In the genomic region with DNA sequence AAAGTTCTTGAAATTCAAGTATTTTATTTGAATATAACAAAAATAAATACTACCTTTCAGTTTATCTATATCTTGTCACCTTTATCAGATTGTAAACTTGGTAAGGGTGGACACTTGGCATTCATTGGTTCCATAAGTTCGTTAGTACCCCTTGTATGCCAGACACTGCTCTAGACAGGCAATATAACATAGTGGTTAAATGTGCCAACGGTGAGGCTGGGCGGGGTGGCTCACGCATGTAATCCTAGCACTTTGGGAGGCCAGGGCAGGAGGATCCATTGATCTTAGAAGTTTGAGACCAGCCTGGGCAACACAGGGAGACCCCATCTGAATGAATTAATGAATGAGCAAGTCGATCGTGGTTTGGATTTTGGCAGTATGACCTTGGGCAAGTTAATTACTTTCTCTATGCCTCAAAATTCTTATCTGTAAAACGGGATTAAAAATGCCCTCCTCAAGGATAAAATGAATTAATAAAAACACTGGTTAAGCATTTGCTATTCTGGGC, we compare ENCODE assay signal across 15 cellular contexts. TPM values are rescaled to one million over a fixed set of nuclear protein-coding genes. Genes with fewer than 3 reads are reported as not detected.
DNase-seq lines count a peak whose midpoint lies in the region; ATAC-seq and TF ChIP-seq lines count a peak whose summit lies in the region.
"Had no signal": no experiment of that assay in that cellular context is flagged by ENCODE, and none has a peak within 500 bp of the region (broad histone marks: within the 10 kb centered on the region; RNA-seq: fewer than 3 reads in every experiment).

No MANE protein-coding gene starts in this region.

- no peaks in the 10 kb centered on the region for H3K9me3 ChIP-seq in ascending aorta

- DNase-seq in stimulated activated naive CD8-positive, alpha-beta T cell treated with anti-CD3 and anti-CD28 coated beads, Interleukin-15, Interleukin-2, amounts not matched to agents 100 U/mL and 50 U/mL, for 24 hours = no peak
- DNase-seq in ascending aorta (ENCODE audit: low spot score in 2 of 2) (no peak), natural killer cell (no peak), NCI-H510A (lab: John Stamatoyannopoulos, UW) (no peak), NCI-H748 (lab: John Stamatoyannopoulos, UW; ENCODE audit: unreplicated experiment) (no peak), NCI-H1694 treated with DMSO at 0.1 percent for 48 hours (lab: John Stamatoyannopoulos, UW) (no peak), COR-L47 (lab: John Stamatoyannopoulos, UW) (no peak)
- DNase-seq: activated CD4-positive, alpha-beta T cell treated with anti-CD3 and anti-CD28 coated beads, Interleukin-2, amount 10 ng/mL, durations not matched to agents 7 days and 5 days; activated naive CD8-positive, alpha-beta T cell treated with anti-CD3 and anti-CD28 coated beads, Interleukin-2, amount 10 ng/mL, durations not matched to agents 7 days and 5 days; GF-D8; KG1; NCI-H187; NK-92 treated with Interleukin-12 subunit alpha and Interleukin-12 subunit beta, amount 100 ng/mL, for 24 hours had no signal

- H3K27ac ChIP-seq in ascending aorta = peak overlapping the region; percentile 16 to 42

- H3K4me1 ChIP-seq in ascending aorta = peaks cover 3 to 14% of the 10 kb centered on the region in 2 donors
- H3K4me1 ChIP-seq: neural progenitor cell had no signal

- no peak overlapping the region for H3K4me3 Mint-ChIP-seq in stimulated activated naive CD8-positive, alpha-beta T cell treated with anti-CD3 and anti-CD28 coated beads, Interleukin-15, Interleukin-2, amounts not matched to agents 100 ng/mL and 50 ng/mL, for 24 hours
- no peak overlapping the region for H3K4me3 Mint-ChIP-seq in natural killer cell
- H3K4me3 Mint-ChIP-seq: activated CD4-positive, alpha-beta T cell treated with anti-CD3 and anti-CD28 coated beads, Interleukin-2, amount 10 ng/mL, durations not matched to agents 7 days and 5 days; activated naive CD8-positive, alpha-beta T cell treated with anti-CD3 and anti-CD28 coated beads, Interleukin-2, amount 10 ng/mL, durations not matched to agents 7 days and 5 days; neural progenitor cell had no signal

- intact Hi-C loops in ascending aorta (cut with DNase I) (loop anchor here (5.0 kb wide), 1 partner anchor 58 kb away; a partner anchor contains a TSS), natural killer cell (cut with micrococcal nuclease) (loop anchor here (10.0 kb wide), 1 partner anchor 55 kb away; a partner anchor contains a TSS)

- ATAC-seq in stimulated activated naive CD8-positive, alpha-beta T cell treated with anti-CD3 and anti-CD28 coated beads, Interleukin-15, Interleukin-2, amounts not matched to agents 100 U/mL and 50 U/mL, for 24 hours = no peak
- no peak for ATAC-seq in natural killer cell

- no peaks in the 10 kb centered on the region for H3K27me3 ChIP-seq in ascending aorta
- H3K27me3 ChIP-seq: neural progenitor cell had no signal

- peak overlapping the region; percentile 84 for H3K27ac Mint-ChIP-seq in stimulated activated naive CD8-positive, alpha-beta T cell treated with anti-CD3 and anti-CD28 coated beads, Interleukin-15, Interleukin-2, amounts not matched to agents 100 ng/mL and 50 ng/mL, for 24 hours
- H3K27ac Mint-ChIP-seq in natural killer cell = peak overlapping the region; percentile 41 to 84
- H3K27ac Mint-ChIP-seq: activated CD4-positive, alpha-beta T cell treated with anti-CD3 and anti-CD28 coated beads, Interleukin-2, amount 10 ng/mL, durations not matched to agents 7 days and 5 days; neural progenitor cell had no signal

- H3K4me1 Mint-ChIP-seq in stimulated activated naive CD8-positive, alpha-beta T cell treated with anti-CD3 and anti-CD28 coated beads, Interleukin-15, Interleukin-2, amounts not matched to agents 100 ng/mL and 50 ng/mL, for 24 hours (ENCODE audit: low read depth) = peaks cover 55% of the 10 kb centered on the region
- H3K4me1 Mint-ChIP-seq in natural killer cell = peaks cover 15 to 18% of the 10 kb centered on the region in 2 donors

- H3K36me3 ChIP-seq in ascending aorta = peaks cover 8 to 22% of the 10 kb centered on the region in 2 donors
- H3K36me3 ChIP-seq: neural progenitor cell had no signal

- no peak overlapping the region for H3K4me3 ChIP-seq in ascending aorta
- H3K4me3 ChIP-seq: neural progenitor cell had no signal

- TF ChIP-seq CTCF in ascending aorta (IDR thresholded peaks at IDR 0.05) (no peak), natural killer cell (IDR thresholded peaks at IDR 0.05) (no peak)

- H3K27me3 Mint-ChIP-seq in stimulated activated naive CD8-positive, alpha-beta T cell treated with anti-CD3 and anti-CD28 coated beads, Interleukin-15, Interleukin-2, amounts not matched to agents 100 ng/mL and 50 ng/mL, for 24 hours = no peaks in the 10 kb centered on the region
- no peaks in the 10 kb centered on the region for H3K27me3 Mint-ChIP-seq in natural killer cell (ENCODE audit: low read depth in 2 of 2)
- H3K27me3 Mint-ChIP-seq: activated CD4-positive, alpha-beta T cell treated with anti-CD3 and anti-CD28 coated beads, Interleukin-2, amount 10 ng/mL, durations not matched to agents 7 days and 5 days; activated naive CD8-positive, alpha-beta T cell treated with anti-CD3 and anti-CD28 coated beads, Interleukin-2, amount 10 ng/mL, durations not matched to agents 7 days and 5 days had no signal

- no peaks in the 10 kb centered on the region for H3K9me3 Mint-ChIP-seq in stimulated activated naive CD8-positive, alpha-beta T cell treated with anti-CD3 and anti-CD28 coated beads, Interleukin-15, Interleukin-2, amounts not matched to agents 100 ng/mL and 50 ng/mL, for 24 hours
- no peaks in the 10 kb centered on the region for H3K9me3 Mint-ChIP-seq in natural killer cell
- H3K9me3 Mint-ChIP-seq: activated CD4-positive, alpha-beta T cell treated with anti-CD3 and anti-CD28 coated beads, Interleukin-2, amount 10 ng/mL, durations not matched to agents 7 days and 5 days; activated naive CD8-positive, alpha-beta T cell treated with anti-CD3 and anti-CD28 coated beads, Interleukin-2, amount 10 ng/mL, durations not matched to agents 7 days and 5 days; neural progenitor cell had no signal

- H3K36me3 Mint-ChIP-seq in stimulated activated naive CD8-positive, alpha-beta T cell treated with anti-CD3 and anti-CD28 coated beads, Interleukin-15, Interleukin-2, amounts not matched to agents 100 ng/mL and 50 ng/mL, for 24 hours (ENCODE audit: low read depth) = peaks cover 38% of the 10 kb centered on the region
- peaks cover 12% of the 10 kb centered on the region for H3K36me3 Mint-ChIP-seq in natural killer cell
- H3K36me3 Mint-ChIP-seq: neural progenitor cell had no signal

RNA-seq across cellular contexts. Expression of a gene that starts 26.3 kb away (rescaled TPM):
- total RNA-seq in ascending aorta = 1.3 TPM
- 1 to 10 TPM; 1.9 to 2.6 (median 2.5) TPM for total RNA-seq in natural killer cell

RNA-seq across cellular contexts. Expression of a gene that starts 43.6 kb away (rescaled TPM):
- total RNA-seq in ascending aorta (251 TPM), natural killer cell (1 to 10 TPM; 4.0 to 8.0 (median 4.9) TPM)

RNA-seq across cellular contexts. Expression of a gene that starts 55.6 kb away (rescaled TPM):
- 39.5 TPM for total RNA-seq in ascending aorta
- total RNA-seq in natural killer cell = 100 to 1,000 TPM in 1 of 3 donors, 10 to 100 TPM in 2; 88.6 to 110 (median 97.4) TPM

Comparison
In these comparisons a context has a peak if more than half of its experiments do, and no peak if none do; other contexts are left out.
1. RNA of a gene that starts 43.6 kb away (total RNA-seq): 251 TPM in ascending aorta (single experiment); 4.0 to 8.0 TPM in natural killer cell; every median in the first group is over 10 times any median in the second.